ENCODE assay signal across 11 cellular contexts in genomic region chr14:97456958-97457357, GRCh38.
DNase-seq lines count a peak whose midpoint lies in the region; ATAC-seq and TF ChIP-seq lines count a peak whose summit lies in the region.
"Had no signal": no experiment of that assay in that cellular context is flagged by ENCODE, and none has a peak within 500 bp of the region (broad histone marks: within the 10 kb centered on the region; RNA-seq: fewer than 3 reads in every experiment).

No MANE protein-coding gene starts in this region.

- CTCF ChIA-PET in PC-9 (lab: Charles Lee): no interaction called here

- H3K9me3 ChIP-seq in upper lobe of right lung: no peaks in the 10 kb centered on the region
- peaks cover 7% of the 10 kb centered on the region for H3K9me3 ChIP-seq in osteoblast (ENCODE audit: low read depth, low read length)
- H3K9me3 ChIP-seq in PC-9 (ENCODE audit: insufficient read depth, low read depth): no peaks in the 10 kb centered on the region

- no peak overlapping the region for H2AFZ ChIP-seq in osteoblast (ENCODE audit: low read length)
- no peak overlapping the region for H2AFZ ChIP-seq in PC-9

- no peaks in the 10 kb centered on the region for H3K79me2 ChIP-seq in osteoblast (ENCODE audit: insufficient read depth, low read length)
- H3K79me2 ChIP-seq in PC-9 (ENCODE audit: low read depth): no peaks in the 10 kb centered on the region

- H3K4me2 ChIP-seq in osteoblast (ENCODE audit: insufficient read depth, low read length): no peak overlapping the region
- H3K4me2 ChIP-seq in PC-9: no peak overlapping the region

- peak; percentile 45 for ATAC-seq in upper lobe of right lung

- peaks cover 15% of the 10 kb centered on the region for H3K27me3 ChIP-seq in upper lobe of right lung
- H3K27me3 ChIP-seq in osteoblast (ENCODE audit: insufficient read depth, low read length): no peaks in the 10 kb centered on the region
- peaks cover 6% of the 10 kb centered on the region; the same call in 1 of the 2 replicates for H3K27me3 ChIP-seq in PC-9 (ENCODE audit: insufficient read depth, low read depth)

- intact Hi-C loops in upper lobe of right lung (cut with DNase I) (no loop called here), PC-9 (cut with micrococcal nuclease; ENCODE audit: unreplicated experiment) (no loop called here)

- H3K36me3 ChIP-seq in upper lobe of right lung (no peaks in the 10 kb centered on the region), osteoblast (ENCODE audit: insufficient read depth, low read length) (no peaks in the 10 kb centered on the region), PC-9 (ENCODE audit: low read depth) (no peaks in the 10 kb centered on the region)
- H3K36me3 ChIP-seq: heart right ventricle had no signal

- POLR2A ChIA-PET in PC-9 (lab: Charles Lee; ENCODE audit: unreplicated experiment): no interaction called here

- no peaks in the 10 kb centered on the region for H3K9me2 ChIP-seq in PC-9 (ENCODE audit: insufficient read depth)

- BruUV-seq in PC-9 (replicated peaks; lab: Mats Ljungman, UMichigan): no TSS peak

- peak overlapping the region in 11 of 21 experiments; percentile 6 to 92 (median 47) for H3K27ac ChIP-seq in skin epidermis
- no peak overlapping the region for H3K27ac ChIP-seq in upper lobe of right lung
- H3K27ac ChIP-seq in osteoblast (ENCODE audit: low read depth, low read length): no peak overlapping the region
- no peak overlapping the region for H3K27ac ChIP-seq in PC-9
- H3K27ac ChIP-seq: 22Rv1 had no signal

- no peak overlapping the region for H3K4me3 ChIP-seq in skin epidermis
- H3K4me3 ChIP-seq in upper lobe of right lung: no peak overlapping the region
- no peak overlapping the region for H3K4me3 ChIP-seq in osteoblast (ENCODE audit: insufficient read depth, low read length)
- no peak overlapping the region for H3K4me3 ChIP-seq in PC-9
- H3K4me3 ChIP-seq: heart right ventricle had no signal

- DNase-seq in NK-92 treated with Interleukin-12 subunit alpha and Interleukin-12 subunit beta, amount 100 ng/mL, for 24 hours (lab: John Stamatoyannopoulos, UW): peak; percentile 73
- DNase-seq in NK-92 (lab: John Stamatoyannopoulos, UW; ENCODE audit: unreplicated experiment): no peak
- DNase-seq in activated naive CD4-positive, alpha-beta T cell treated with Interleukin-2 at 50 U/mL for 16 hours: peak; percentile 75
- DNase-seq in upper lobe of right lung: no peak
- no peak for DNase-seq in middle frontal gyrus (ENCODE audit: extremely low spot score, low spot score)
- no peak for DNase-seq in osteoblast (ENCODE audit: insufficient read length, low spot score, missing footprints)
- DNase-seq in PC-9: no peak
- DNase-seq: heart right ventricle, KBM-7 had no signal

- H4K20me1 ChIP-seq in osteoblast (ENCODE audit: insufficient read depth, low read length) (no peaks in the 10 kb centered on the region), PC-9 (ENCODE audit: insufficient read depth) (no peaks in the 10 kb centered on the region)

- no peaks in the 10 kb centered on the region for H3F3A ChIP-seq in PC-9 (ENCODE audit: insufficient read depth, low read depth)

- H3K4me1 ChIP-seq in upper lobe of right lung: no peaks in the 10 kb centered on the region
- H3K4me1 ChIP-seq in osteoblast (ENCODE audit: insufficient read depth, low read length): no peaks in the 10 kb centered on the region
- H3K4me1 ChIP-seq in PC-9 (replicated peaks; ENCODE audit: insufficient read depth): no peaks in the 10 kb centered on the region

- no peak for TF ChIP-seq CTCF in upper lobe of right lung (IDR thresholded peaks at IDR 0.05)
- no peak for TF ChIP-seq CTCF in osteoblast (IDR thresholded peaks at IDR 0.05; ENCODE audit: extremely low read depth, low read depth, low read length)
- TF ChIP-seq CTCF in PC-9 (conservative IDR thresholded peaks at IDR 0.05): no peak

Comparison
In these comparisons a context has a peak if more than half of its experiments do, and no peak if none do; other contexts are left out.
1. DNase-seq: peak in NK-92 treated with Interleukin-12 subunit alpha and Interleukin-12 subunit beta, amount 100 ng/mL, for 24 hours (single experiment) and activated naive CD4-positive, alpha-beta T cell treated with Interleukin-2 at 50 U/mL for 16 hours (single experiment); none in NK-92 (single experiment), upper lobe of right lung (single experiment), middle frontal gyrus (single experiment), osteoblast (single experiment) and PC-9 (0 of 2).
2. H3K27ac ChIP-seq: peak in skin epidermis (11 of 21); none in upper lobe of right lung (single experiment), osteoblast (single experiment) and PC-9 (single experiment).